In the genomic region with DNA sequence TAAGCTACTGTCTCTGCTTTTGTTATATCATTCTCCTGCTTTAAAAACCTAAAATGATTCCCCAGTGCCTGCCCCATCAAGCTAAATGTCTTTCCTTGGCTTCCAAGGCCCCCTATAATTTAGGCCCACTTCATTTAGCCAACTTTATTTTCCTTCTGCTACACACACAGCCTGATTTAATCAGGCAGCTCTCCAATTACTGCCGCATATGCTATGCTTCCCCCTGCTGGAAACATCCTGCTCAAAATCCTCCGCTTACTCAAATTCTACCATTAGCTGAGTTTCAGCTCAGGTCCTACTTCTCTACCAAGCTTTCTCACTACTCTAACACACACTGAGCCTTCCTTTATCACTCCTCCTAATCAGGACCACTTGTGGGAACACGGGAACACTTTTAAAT, we compare ENCODE assay signal across 9 cellular contexts. TPM values are rescaled to one million over a fixed set of nuclear protein-coding genes. Genes with fewer than 3 reads are reported as not detected.
DNase-seq lines count a peak whose midpoint lies in the region; ATAC-seq, FAIRE-seq and TF ChIP-seq lines count a peak whose summit lies in the region.
"Had no signal": no experiment of that assay in that cellular context is flagged by ENCODE, and none has a peak within 500 bp of the region (broad histone marks: within the 10 kb centered on the region; RNA-seq: fewer than 3 reads in every experiment).

No MANE protein-coding gene starts in this region.

- intact Hi-C loops in GM12878 (cut with micrococcal nuclease; ENCODE audit: unreplicated experiment), result loop anchor here (5.0 to 10.0 kb wide), 2 partner anchors 85 to 207 kb away; no protein-coding TSS in a partner anchor

- H4K20me1 ChIP-seq in GM12878 (ENCODE audit: control insufficient read depth, insufficient read depth), result no peaks in the 10 kb centered on the region

- no TSS peak for BruUV-seq in GM12878 (replicated peaks; lab: Mats Ljungman, UMichigan)

- H3K9me3 ChIP-seq in GM12878 (replicated peaks; ENCODE audit: control insufficient read depth, insufficient read depth, low read length), result no peaks in the 10 kb centered on the region
- H3K9me3 ChIP-seq: thoracic aorta had no signal

- no peaks in the 10 kb centered on the region for H3K9me3 Mint-ChIP-seq in memory B cell

- no peaks in the 10 kb centered on the region for H3K27me3 ChIP-seq in GM12878 (replicated peaks in 1 of 2; ENCODE audit: control insufficient read depth in 2 of 2, insufficient read depth in 2 of 2, low read length in 1 of 2)

- H3K4me2 ChIP-seq in GM12878 (ENCODE audit: control insufficient read depth, insufficient read depth), result no peak overlapping the region

- H3K27ac Mint-ChIP-seq in memory B cell, result no peak overlapping the region

- no peak for FAIRE-seq in GM12878 (lab: Jason Lieb, UNC)

- TF ChIP-seq EP300 in GM12878 (IDR thresholded peaks at IDR 0.05; ENCODE audit: borderline replicate concordance in 1 of 2, control insufficient read depth in 1 of 2, low read depth in 2 of 2, low read length in 2 of 2), result no peak

- TF ChIP-seq CTCF in GM12878 (IDR thresholded peaks at IDR 0.05 in 2 of 3, conservative IDR thresholded peaks at IDR 0.05 in 1 of 3; ENCODE audit: control insufficient read depth in 2 of 3, extremely low read depth in 1 of 3, insufficient read depth in 1 of 3, low read depth in 3 of 3, low read length in 3 of 3), result 0 out of 6 replicates have a peak, but pooled peaks of 2 of the 3 experiments have one; percentile 8 to 19

- CTCF ChIA-PET in GM12878 (lab: Yijun Ruan, JAX), result interaction anchor here (1.1 to 2.5 kb wide), 7 partner anchors 10 to 133 kb away, joined by 3 to 16 read pairs (median 4); no protein-coding TSS in a partner anchor

- 47% methylated on average over 3 of the region's 3 CpGs for WGBS in GM12878 (ENCODE audit: insufficient coverage, insufficient replicate concordance, low lambda C conversion rate, missing lambda C conversion rate)

- H3K36me3 Mint-ChIP-seq in memory B cell, result peaks cover 10% of the 10 kb centered on the region

- TF ChIP-seq RAD21 in GM12878 (IDR thresholded peaks at IDR 0.05; ENCODE audit: insufficient read depth, low read depth, low read length), result peak; percentile 43

- POLR2A ChIA-PET in GM12878 (lab: Charles Lee), result no interaction called here

- H3K4me1 ChIP-seq in GM12878 (ENCODE audit: control insufficient read depth, insufficient read depth, low read length), result peaks cover 3% of the 10 kb centered on the region

- peaks cover 5% of the 10 kb centered on the region for H3K4me1 Mint-ChIP-seq in memory B cell

- H3K4me3 Mint-ChIP-seq in memory B cell, result no peak overlapping the region

- RAD21 ChIA-PET in GM12878 (lab: Charles Lee; ENCODE audit: unreplicated experiment), result interaction anchor here (1.8 kb wide), 1 partner anchor 238 kb away, joined by 5 read pairs; no protein-coding TSS in a partner anchor

- in situ Hi-C loops in GM12878 (cut with MboI), result no loop called here

- no peak for TF ChIP-seq POLR2A in GM12878 (IDR thresholded peaks at IDR 0.05; ENCODE audit: low read depth, low read length)

- peaks cover 2% of the 10 kb centered on the region for H3K79me2 ChIP-seq in GM12878 (ENCODE audit: control insufficient read depth, insufficient read depth, low read length)

- H3K36me3 ChIP-seq in GM12878 (ENCODE audit: control insufficient read depth in 2 of 2, insufficient read depth in 2 of 2, low read length in 1 of 2), result peaks cover 0 to 4% of the 10 kb centered on the region in 2 experiments; a peak in 1 of 4 replicates

- H3K27ac ChIP-seq in GM12878 (ENCODE audit: control insufficient read depth, insufficient read depth), result no peak overlapping the region
- H3K27ac ChIP-seq: thoracic aorta had no signal

- no peak overlapping the region for H3K9ac ChIP-seq in GM12878 (ENCODE audit: control insufficient read depth, insufficient read depth, low read length)

- DNase-seq in DMS 273 (lab: John Stamatoyannopoulos, UW; ENCODE audit: unreplicated experiment) (peak; percentile 73), DMS 273 treated with DMSO at 0.1 percent for 48 hours (lab: John Stamatoyannopoulos, UW) (no peak), M059J (ENCODE audit: low read depth) (peak; percentile 28), GM12878 (ENCODE audit: low read depth, low spot score) (no peak), memory B cell (ENCODE audit: low spot score in 2 of 2) (no peak), activated gamma-delta T cell (lab: John Stamatoyannopoulos, UW) (no peak)
- DNase-seq in stimulated activated CD8-positive, alpha-beta memory T cell treated with anti-CD3 and anti-CD28 coated beads, Interleukin-4, amount 100 ng/mL, for 48 hours, result no peak

- SMC1A ChIA-PET in GM12878 (lab: Charles Lee; ENCODE audit: uncharacterized antibody, unreplicated experiment), result interaction anchor here (1.7 to 2.6 kb wide), 3 partner anchors 11 to 17 kb away, joined by 6 to 16 read pairs (median 7); no protein-coding TSS in a partner anchor

- ATAC-seq in GM12878, result 0 out of 3 replicates have a peak, but pooled peaks have one; percentile 22
- peak; percentile 39 for ATAC-seq in memory B cell (ENCODE audit: low read depth)
- ATAC-seq in GM19452 (IDR thresholded peaks at IDR 0.05; ENCODE audit: unreplicated experiment), result no peak

- no peaks in the 10 kb centered on the region for H3K27me3 Mint-ChIP-seq in memory B cell

- H2AFZ ChIP-seq in GM12878 (ENCODE audit: control insufficient read depth, low read depth, low read length), result no peak overlapping the region

- no peak overlapping the region for H3K4me3 ChIP-seq in GM12878
- H3K4me3 ChIP-seq: thoracic aorta had no signal

TF ChIP-seq in GM12878, 131 proteins besides CTCF, POLR2A, EP300 and RAD21 (continues in another document):
- TF ChIP-seq CREM (IDR thresholded peaks at IDR 0.05; ENCODE audit: low read depth) (no peak), NRF1 (conservative IDR thresholded peaks at IDR 0.05; ENCODE audit: low read depth, low read length) (no peak), NBN (IDR thresholded peaks at IDR 0.05) (no peak)
- TF ChIP-seq, protein P1, sequence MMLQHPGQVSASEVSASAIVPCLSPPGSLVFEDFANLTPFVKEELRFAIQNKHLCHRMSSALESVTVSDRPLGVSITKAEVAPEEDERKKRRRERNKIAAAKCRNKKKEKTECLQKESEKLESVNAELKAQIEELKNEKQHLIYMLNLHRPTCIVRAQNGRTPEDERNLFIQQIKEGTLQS (IDR thresholded peaks at IDR 0.05; ENCODE audit: borderline replicate concordance, extremely low read depth, low read depth, low read length), result no peak
- TF ChIP-seq, protein P2, sequence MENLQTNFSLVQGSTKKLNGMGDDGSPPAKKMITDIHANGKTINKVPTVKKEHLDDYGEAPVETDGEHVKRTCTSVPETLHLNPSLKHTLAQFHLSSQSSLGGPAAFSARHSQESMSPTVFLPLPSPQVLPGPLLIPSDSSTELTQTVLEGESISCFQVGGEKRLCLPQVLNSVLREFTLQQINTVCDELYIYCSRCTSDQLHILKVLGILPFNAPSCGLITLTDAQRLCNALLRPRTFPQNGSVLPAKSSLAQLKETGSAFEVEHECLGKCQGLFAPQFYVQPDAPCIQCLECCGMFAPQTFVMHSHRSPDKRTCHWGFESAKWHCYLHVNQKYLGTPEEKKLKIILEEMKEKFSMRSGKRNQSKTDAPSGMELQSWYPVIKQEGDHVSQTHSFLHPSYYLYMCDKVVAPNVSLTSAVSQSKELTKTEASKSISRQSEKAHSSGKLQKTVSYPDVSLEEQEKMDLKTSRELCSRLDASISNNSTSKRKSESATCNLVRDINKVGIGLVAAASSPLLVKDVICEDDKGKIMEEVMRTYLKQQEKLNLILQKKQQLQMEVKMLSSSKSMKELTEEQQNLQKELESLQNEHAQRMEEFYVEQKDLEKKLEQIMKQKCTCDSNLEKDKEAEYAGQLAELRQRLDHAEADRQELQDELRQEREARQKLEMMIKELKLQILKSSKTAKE (IDR thresholded peaks at IDR 0.05; ENCODE audit: low read depth, poor library complexity, severe bottlenecking), result no peak

RNA-seq across cellular contexts. Expression of a gene that starts 17.0 kb away (rescaled TPM):
- 316 and 327 TPM in 2 replicates for total RNA-seq in M059J (2014; rRNA removed; shearing (Covaris generic))
- total RNA-seq in GM12878 (2013; cell fraction: nucleolus; rRNA removed), result 64.6 and 73.4 TPM in 2 replicates
- 23.6 and 25.5 TPM in 2 replicates for total RNA-seq in GM12878 (2014; rRNA removed)
- total RNA-seq in GM12878 (2014; rRNA removed; fragmentation: Illumina TruSeq; extraction: Trizol), result 27.1 and 32.0 TPM in 2 replicates
- 25.2 and 26.5 TPM in 2 replicates for total RNA-seq in GM12878 (2021)
- polyA plus RNA-seq in GM12878 (2011; ENCODE audit: low read depth), result 19.8 TPM
- 43.2 and 47.3 TPM in 2 replicates for polyA plus RNA-seq in GM12878 (2011; rRNA removed)
- 25.8 and 29.9 TPM in 2 replicates for polyA plus RNA-seq in GM12878 (2011; cell fraction: cytosol; rRNA removed)
- polyA plus RNA-seq in GM12878 (2011; cell fraction: nucleus; rRNA removed), result 11.7 and 14.5 TPM in 2 replicates
- polyA plus RNA-seq in GM12878 (2012), result 23.8 and 30.8 TPM in 2 replicates
- polyA plus RNA-seq in GM12878 (2014; fragmentation: Illumina TruSeq; extraction: Trizol), result 36.9 and 41.4 TPM in 2 replicates
- 10 to 100 TPM; 21.0 to 27.5 TPM for polyA plus RNA-seq in GM12878 (2014; fragmentation: Nextera tagmentation; extraction: Ambion mirVana)
- 16.3 and 23.1 TPM in 2 replicates for polyA plus RNA-seq in GM12878 (2014; rRNA removed)
- polyA plus RNA-seq in GM12878 (2016; fragmentation: Nextera tagmentation; extraction: Ambion mirVana), result 10 to 100 TPM; 43.5 to 48.1 TPM
- 40.9 and 48.4 TPM in 2 replicates for polyA minus RNA-seq in GM12878 (2011; rRNA and poly(A)+ RNA removed)
- polyA minus RNA-seq in GM12878 (2011; cell fraction: cytosol; rRNA and poly(A)+ RNA removed), result 21.5 and 28.5 TPM in 2 replicates
- 9.8 and 12.2 TPM in 2 replicates for polyA minus RNA-seq in GM12878 (2011; cell fraction: nucleus; rRNA and poly(A)+ RNA removed)

Comparison
In these comparisons a context has a peak if more than half of its experiments do, and no peak if none do; other contexts are left out.
1. DNase-seq: peak in DMS 273 (single experiment) and M059J (single experiment); none in DMS 273 treated with DMSO at 0.1 percent for 48 hours (single experiment), GM12878 (single experiment), memory B cell (0 of 2), activated gamma-delta T cell (single experiment) and stimulated activated CD8-positive, alpha-beta memory T cell treated with anti-CD3 and anti-CD28 coated beads, Interleukin-4, amount 100 ng/mL, for 48 hours (single experiment).